ENCODE assay signal across 17 cellular contexts in genomic region chr5:32828492-32828891, GRCh38.
DNase-seq lines count a peak whose midpoint lies in the region; ATAC-seq and TF ChIP-seq lines count a peak whose summit lies in the region.
"Had no signal": no experiment of that assay in that cellular context is flagged by ENCODE, and none has a peak within 500 bp of the region (broad histone marks: within the 10 kb centered on the region; RNA-seq: fewer than 3 reads in every experiment).

No MANE protein-coding gene starts in this region.

- TF ChIP-seq CTCF in chondrocyte (IDR thresholded peaks at IDR 0.05) (no peak), foreskin keratinocyte (conservative IDR thresholded peaks at IDR 0.05) (no peak)

- DNase-seq in HCEC 1CT (peak; percentile 17), chondrocyte (ENCODE audit: low spot score) (no peak), foreskin keratinocyte (peak; percentile 57 to 85), NCI-H1694 treated with DMSO at 0.1 percent for 48 hours (lab: John Stamatoyannopoulos, UW) (no peak)
- no peak for DNase-seq in stimulated activated CD4-positive, alpha-beta T cell treated with anti-CD3 and anti-CD28 coated beads, Interleukin-2, amount 100 ng/mL, for 48 hours
- DNase-seq: 8988T, DMS 273 treated with DMSO at 0.1 percent for 48 hours, NCI-H1417 treated with DMSO at 0.1 percent for 48 hours, NCI-H2029 treated with DMSO at 0.1 percent for 48 hours, NCI-H748 treated with DMSO at 0.1 percent for 48 hours had no signal

- H3K4me1 ChIP-seq in ACC112 (ENCODE audit: control insufficient read depth, insufficient read depth, low read length, unreplicated experiment) (peaks cover 28% of the 10 kb centered on the region), foreskin keratinocyte (peaks cover 10% of the 10 kb centered on the region)
- H3K4me1 ChIP-seq: HAP-1 had no signal

- H3K36me3 ChIP-seq in ACC112 (ENCODE audit: insufficient read depth, low read length): no peaks in the 10 kb centered on the region
- H3K36me3 ChIP-seq: BLaER1 treated with 17β-estradiol and CSF1 and Interleukin-3, amounts not matched to agents 10 nM and 100 nM; HAP-1 had no signal

- H3K36me3 Mint-ChIP-seq in chondrocyte (ENCODE audit: low read depth): no peaks in the 10 kb centered on the region

- no peaks in the 10 kb centered on the region for H3K79me2 ChIP-seq in ACC112 (ENCODE audit: control insufficient read depth, insufficient read depth, low read length, unreplicated experiment)

- no peaks in the 10 kb centered on the region for H3K9me3 Mint-ChIP-seq in chondrocyte (ENCODE audit: low read depth)

- H3K27me3 Mint-ChIP-seq in chondrocyte (ENCODE audit: low read depth): no peaks in the 10 kb centered on the region

- peak overlapping the region; percentile 5 for H2AFZ ChIP-seq in ACC112 (ENCODE audit: low read length, unreplicated experiment)

- peak; percentile 45 for ATAC-seq in foreskin keratinocyte
- no peak for ATAC-seq in HG03175 (IDR thresholded peaks at IDR 0.05; ENCODE audit: unreplicated experiment)
- no peak for ATAC-seq in GM21367 (IDR thresholded peaks at IDR 0.05; ENCODE audit: unreplicated experiment)
- ATAC-seq: K562 had no signal

- no peak overlapping the region for H3K4me3 Mint-ChIP-seq in chondrocyte (ENCODE audit: unreplicated experiment)

- H3K27ac ChIP-seq in ACC112 (ENCODE audit: low read depth, low read length) (peak overlapping the region; percentile 65), foreskin keratinocyte (no peak overlapping the region)
- H3K27ac ChIP-seq: BLaER1 treated with 17β-estradiol and CSF1 and Interleukin-3, amounts not matched to agents 10 nM and 100 nM; RWPE1 had no signal

- peak overlapping the region; percentile 73 for H3K27ac Mint-ChIP-seq in chondrocyte (ENCODE audit: unreplicated experiment)

- no peaks in the 10 kb centered on the region for H3K27me3 ChIP-seq in ACC112 (ENCODE audit: insufficient read depth, low read length)
- H3K27me3 ChIP-seq in foreskin keratinocyte: no peaks in the 10 kb centered on the region
- H3K27me3 ChIP-seq: BLaER1 treated with 17β-estradiol and CSF1 and Interleukin-3, amounts not matched to agents 10 nM and 100 nM had no signal

- peaks cover 41% of the 10 kb centered on the region for H3K4me1 Mint-ChIP-seq in chondrocyte (ENCODE audit: low read depth)

- no peak overlapping the region for H3K4me3 ChIP-seq in ACC112 (ENCODE audit: low read depth, low read length)
- H3K4me3 ChIP-seq: BLaER1 treated with 17β-estradiol and CSF1 and Interleukin-3, amounts not matched to agents 10 nM and 100 nM; HAP-1; K562 had no signal

Comparison
In these comparisons a context has a peak if more than half of its experiments do, and no peak if none do; other contexts are left out.
1. DNase-seq: peak in HCEC 1CT (single experiment) and foreskin keratinocyte (2 of 2); none in chondrocyte (single experiment), NCI-H1694 treated with DMSO at 0.1 percent for 48 hours (single experiment) and stimulated activated CD4-positive, alpha-beta T cell treated with anti-CD3 and anti-CD28 coated beads, Interleukin-2, amount 100 ng/mL, for 48 hours (0 of 2).